Comparison of ENCODE assay signal across 1 cellular context in genomic region chr17:75008373-75008772, GRCh38.
TF ChIP-seq lines count a peak whose summit lies in the region.

No MANE protein-coding gene starts in this region.

TF ChIP-seq in HepG2, 621 proteins besides CTCF, POLR2A, EP300 and RAD21:
- TF ChIP-seq RFX5 (IDR thresholded peaks at IDR 0.05; ENCODE audit: low read depth, low read length) (0 out of 2 replicates have a peak, but pooled peaks have one; percentile 40), ZNF446 (CRISPR knock-in tag; IDR thresholded peaks at IDR 0.05) (no peak), ZNF850 (CRISPR knock-in tag; conservative IDR thresholded peaks at IDR 0.05) (no peak)
